ENCODE assay signal across 8 cellular contexts in genomic region chr19:52028780-52029123, GRCh38. TPM values are rescaled to one million over a fixed set of nuclear protein-coding genes. Genes with fewer than 3 reads are reported as not detected.
DNase-seq lines count a peak whose midpoint lies in the region; ATAC-seq and TF ChIP-seq lines count a peak whose summit lies in the region.

No MANE protein-coding gene starts in this region.

- H3K9me3 ChIP-seq in Panc1 (ENCODE audit: control insufficient read depth, insufficient read depth, low read depth, low read length) (peaks cover 44% of the 10 kb centered on the region; the same call in 1 of the 2 replicates), esophagus squamous epithelium (peaks cover 2 to 75% (median 49%) of the 10 kb centered on the region in 3 donors), ovary (peaks cover 3 to 37% of the 10 kb centered on the region in 2 donors)

- TF ChIP-seq POLR2A in esophagus squamous epithelium (IDR thresholded peaks at IDR 0.05) (no peak), ovary (IDR thresholded peaks at IDR 0.05) (no peak)

- in situ Hi-C loops in Panc1 (cut with HindIII; ENCODE audit: low pct_unique_long_range_greater_than_20kb, low sequenced_read_pairs): no loop called here

- no peaks in the 10 kb centered on the region for H3K27me3 ChIP-seq in GM06990 (replicated peaks; ENCODE audit: control insufficient read depth, insufficient read depth, low read length)
- H3K27me3 ChIP-seq in Panc1 (ENCODE audit: control insufficient read depth, insufficient read depth, low read length): no peaks in the 10 kb centered on the region
- no peaks in the 10 kb centered on the region for H3K27me3 ChIP-seq in esophagus squamous epithelium
- H3K27me3 ChIP-seq in ovary: no peaks in the 10 kb centered on the region

- DNase-seq in GM06990 (ENCODE audit: extremely low read depth, insufficient read length) (no peak), Panc1 (ENCODE audit: low read depth, low spot score) (no peak), esophagus squamous epithelium (lab: John Stamatoyannopoulos, UW) (no peak), ovary (no peak), cerebellar cortex (ENCODE audit: low spot score) (no peak), NCI-H1436 treated with DMSO at 0.1 percent for 48 hours (lab: John Stamatoyannopoulos, UW) (no peak), retina (no peak)

- CTCF ChIA-PET in Panc1 (lab: Charles Lee): no interaction called here

- no peak for TF ChIP-seq EP300 in ovary (IDR thresholded peaks at IDR 0.05)

- intact Hi-C loops in Panc1 (cut with micrococcal nuclease; ENCODE audit: unreplicated experiment) (no loop called here), esophagus squamous epithelium (cut with DNase I) (no loop called here), ovary (cut with DNase I) (no loop called here)

- TF ChIP-seq CTCF in GM06990 (IDR thresholded peaks at IDR 0.05; ENCODE audit: insufficient read depth, low read length, poor library complexity, severe bottlenecking): no peak
- no peak for TF ChIP-seq CTCF in Panc1 (IDR thresholded peaks at IDR 0.05)
- TF ChIP-seq CTCF in esophagus squamous epithelium (IDR thresholded peaks at IDR 0.05): no peak
- no peak for TF ChIP-seq CTCF in ovary (IDR thresholded peaks at IDR 0.05)

- BruUV-seq in Panc1 (replicated peaks; lab: Mats Ljungman, UMichigan): TSS peak; percentile 88

- ATAC-seq in HG02588 (IDR thresholded peaks at IDR 0.05; ENCODE audit: unreplicated experiment) (peak; percentile 21), Panc1 (peak; percentile 52)

- H3K4me3 ChIP-seq in GM06990 (replicated peaks; ENCODE audit: low read depth, low read length) (peak overlapping the region; percentile 97), Panc1 (ENCODE audit: low read depth in 2 of 2, low read length in 2 of 2) (peak overlapping the region; percentile 82 to 93), esophagus squamous epithelium (peak overlapping the region; percentile 71 to 93 (median 77)), ovary (peak overlapping the region; percentile 73)

- H3K36me3 ChIP-seq in GM06990 (ENCODE audit: control insufficient read depth, insufficient read depth, low read length): peaks cover 4% of the 10 kb centered on the region
- peaks cover 3% of the 10 kb centered on the region; the same call in 1 of the 2 replicates for H3K36me3 ChIP-seq in Panc1 (ENCODE audit: control insufficient read depth, insufficient read depth, low read length)
- H3K36me3 ChIP-seq in esophagus squamous epithelium: peaks cover 9 to 48% (median 20%) of the 10 kb centered on the region in 3 donors
- peaks cover 3% of the 10 kb centered on the region for H3K36me3 ChIP-seq in ovary

- POLR2A ChIA-PET in Panc1 (lab: Charles Lee): no interaction called here

- 18 to 20% methylated on average over 5 of the region's 5 CpGs for WGBS in esophagus squamous epithelium, 2 donors
- WGBS in ovary, 3 donors: 16 to 18% (median 17%) methylated on average over 5 of the region's 5 CpGs

- H3K27ac ChIP-seq in Panc1 (ENCODE audit: low read length): peak overlapping the region; percentile 88
- peak overlapping the region; percentile 90 to 97 (median 94) for H3K27ac ChIP-seq in esophagus squamous epithelium
- peak overlapping the region; percentile 45 to 83 for H3K27ac ChIP-seq in ovary

- no peaks in the 10 kb centered on the region for H3K4me1 ChIP-seq in Panc1 (ENCODE audit: control insufficient read depth, insufficient read depth, low read length)
- peaks cover 0 to 29% (median 6%) of the 10 kb centered on the region in 3 donors for H3K4me1 ChIP-seq in esophagus squamous epithelium
- peaks cover 4% of the 10 kb centered on the region for H3K4me1 ChIP-seq in ovary (ENCODE audit: insufficient read depth)

RNA-seq across cellular contexts. Expression of gene ZNF614, which starts 0.6 kb away (rescaled TPM):
- total RNA-seq in Panc1 (2021; ENCODE audit: unreplicated experiment): 4.1 TPM
- polyA plus RNA-seq in Panc1 (2012; ENCODE audit: insufficient read length): 2.6 TPM
- 1 to 10 TPM; 2.2 to 8.2 (median 4.0) TPM for total RNA-seq in esophagus squamous epithelium
- 10 to 100 TPM in 5 of 7 donors, 1 to 10 TPM in 2; 7.0 to 12.7 (median 10.6) TPM for total RNA-seq in ovary
- 1 to 10 TPM; 6.3 to 7.7 TPM for polyA plus RNA-seq in ovary

RNA-seq across cellular contexts. Expression of gene ZNF432, which starts 19.9 kb away (rescaled TPM):
- total RNA-seq in Panc1 (2021; ENCODE audit: unreplicated experiment): 8.2 TPM
- polyA plus RNA-seq in Panc1 (2012; ENCODE audit: insufficient read length): 3.2 TPM
- total RNA-seq in esophagus squamous epithelium: 10 to 100 TPM in 1 of 4 donors, 1 to 10 TPM in 3; 4.3 to 13.7 (median 7.6) TPM
- total RNA-seq in ovary: 10 to 100 TPM; 12.3 to 18.4 (median 16.2) TPM
- polyA plus RNA-seq in ovary: 10 to 100 TPM in 1 of 2 donors, 1 to 10 TPM in 1; 9.3 to 10.4 TPM

RNA-seq across cellular contexts. Expression of gene ZNF615, which starts 20.7 kb away (rescaled TPM):
- total RNA-seq in Panc1 (2021; ENCODE audit: unreplicated experiment) (3.6 TPM), esophagus squamous epithelium (10 to 100 TPM in 1 of 4 donors, 1 to 10 TPM in 3; 2.8 to 13.9 (median 5.9) TPM), ovary (10 to 100 TPM in 6 of 7 donors, 1 to 10 TPM in 1; 6.8 to 20.0 (median 15.3) TPM)
- polyA plus RNA-seq in Panc1 (2012; ENCODE audit: insufficient read length): 2.4 TPM
- 10 to 100 TPM in 1 of 2 donors, 1 to 10 TPM in 1; 9.6 to 11.8 TPM for polyA plus RNA-seq in ovary

RNA-seq across cellular contexts. Expression of gene ZNF350, which starts 42.1 kb away (rescaled TPM):
- total RNA-seq in Panc1 (2021; ENCODE audit: unreplicated experiment): 5.1 TPM
- 4.5 TPM for polyA plus RNA-seq in Panc1 (2012; ENCODE audit: insufficient read length)
- 10 to 100 TPM in 1 of 4 donors, 1 to 10 TPM in 3; 2.9 to 12.6 (median 6.6) TPM for total RNA-seq in esophagus squamous epithelium
- total RNA-seq in ovary: 10 to 100 TPM in 6 of 7 donors, 1 to 10 TPM in 1; 9.2 to 16.6 (median 13.9) TPM
- 10 to 100 TPM; 10.4 to 16.6 TPM for polyA plus RNA-seq in ovary
